Comparison of ENCODE assay signal across 1 cellular context in genomic region chr16:12515346-12515745, GRCh38.
TF ChIP-seq lines count a peak whose summit lies in the region.

No MANE protein-coding gene starts in this region.

TF ChIP-seq in IMR-90, 13 proteins besides CTCF, POLR2A, EP300 and RAD21 (continued from another document):
- TF ChIP-seq ELK1 (IDR thresholded peaks at IDR 0.05; ENCODE audit: borderline replicate concordance, low read depth, low read length) (no peak), FOS (IDR thresholded peaks at IDR 0.05; ENCODE audit: low read depth, low read length) (no peak), MXI1 (IDR thresholded peaks at IDR 0.05; ENCODE audit: borderline replicate concordance, low read depth, low read length) (no peak), NFE2L2 (IDR thresholded peaks at IDR 0.05; ENCODE audit: low read depth, low read length) (no peak), CEBPB (IDR thresholded peaks at IDR 0.05; ENCODE audit: low read depth, low read length) (no peak), CHD1 (IDR thresholded peaks at IDR 0.05; ENCODE audit: low read depth, low read length) (no peak), RCOR1 (IDR thresholded peaks at IDR 0.05; ENCODE audit: insufficient replicate concordance, low read length) (no peak)
